8 cellular contexts compared by ENCODE assay signal in genomic region chr9:99000480-99001395, GRCh38. TPM values are rescaled to one million over a fixed set of nuclear protein-coding genes. Genes with fewer than 3 reads are reported as not detected.
A peak's percentile ranks its signal among the peaks of the same experiment; 100 is the strongest.
DNase-seq lines count a peak whose midpoint lies in the region; ATAC-seq and TF ChIP-seq lines count a peak whose summit lies in the region.

No MANE protein-coding gene starts in this region.

- no peaks in the 10 kb centered on the region for H3K27me3 ChIP-seq in thoracic aorta (replicated peaks; ENCODE audit: insufficient read depth)

- TF ChIP-seq CTCF in HFFc6 (IDR thresholded peaks at IDR 0.05): peak; percentile 91
- peak; percentile 57 for TF ChIP-seq CTCF in thoracic aorta (IDR thresholded peaks at IDR 0.05)

- H3K36me3 Mint-ChIP-seq in HFFc6 (ENCODE audit: low read depth): peaks cover 4% of the 10 kb centered on the region; the same call in 1 of the 2 replicates
- no peaks in the 10 kb centered on the region for H3K36me3 Mint-ChIP-seq in activated CD4-positive, alpha-beta T cell treated with anti-CD3 and anti-CD28 coated beads, Interleukin-2, amount 10 ng/mL, durations not matched to agents 7 days and 5 days (ENCODE audit: low read depth)

- POLR2A ChIA-PET in activated CD4-positive, alpha-beta T cell treated with anti-CD3 and anti-CD28 coated beads, Interleukin-2, amount 10 ng/mL, durations not matched to agents 7 days and 5 days (lab: Charles Lee): no interaction called here

- H3K4me1 Mint-ChIP-seq in HFFc6 (ENCODE audit: low read depth): peaks cover 13% of the 10 kb centered on the region
- H3K4me1 Mint-ChIP-seq in activated CD4-positive, alpha-beta T cell treated with anti-CD3 and anti-CD28 coated beads, Interleukin-2, amount 10 ng/mL, durations not matched to agents 7 days and 5 days: peaks cover 26% of the 10 kb centered on the region

- no peaks in the 10 kb centered on the region for H3K9me3 Mint-ChIP-seq in HFFc6
- H3K9me3 Mint-ChIP-seq in activated CD4-positive, alpha-beta T cell treated with anti-CD3 and anti-CD28 coated beads, Interleukin-2, amount 10 ng/mL, durations not matched to agents 7 days and 5 days: no peaks in the 10 kb centered on the region

- H3K4me3 ChIP-seq in thoracic aorta: no peak overlapping the region

- peaks cover 13 to 31% of the 10 kb centered on the region in 2 donors for H3K4me1 ChIP-seq in thoracic aorta (ENCODE audit: control insufficient read depth in 1 of 2, low read depth in 2 of 2)

- DNase-seq in DMS114 treated with DMSO at 0.1 percent for 48 hours (lab: John Stamatoyannopoulos, UW; ENCODE audit: unreplicated experiment): peak; percentile 29
- DNase-seq in HFFc6: peak; percentile 65
- DNase-seq in NCI-H446 treated with DMSO at 0.1 percent for 48 hours (lab: John Stamatoyannopoulos, UW): peak; percentile 13
- DNase-seq in activated CD4-positive, alpha-beta T cell treated with anti-CD3 and anti-CD28 coated beads, Interleukin-2, amount 10 ng/mL, durations not matched to agents 7 days and 5 days: peak; percentile 74
- DNase-seq in effector CD8-positive, alpha-beta T cell (lab: John Stamatoyannopoulos, UW): peak; percentile 37
- DNase-seq in mucosa of gallbladder (ENCODE audit: low spot score): peak; percentile 64
- DNase-seq in thoracic aorta (ENCODE audit: low spot score): no peak
- no peak for DNase-seq in HuH-7.5 (ENCODE audit: low spot score)

- H3K4me3 Mint-ChIP-seq in HFFc6: no peak overlapping the region
- H3K4me3 Mint-ChIP-seq in activated CD4-positive, alpha-beta T cell treated with anti-CD3 and anti-CD28 coated beads, Interleukin-2, amount 10 ng/mL, durations not matched to agents 7 days and 5 days: no peak overlapping the region

- H3K27me3 Mint-ChIP-seq in HFFc6 (ENCODE audit: insufficient read depth): peaks cover 9% of the 10 kb centered on the region
- H3K27me3 Mint-ChIP-seq in activated CD4-positive, alpha-beta T cell treated with anti-CD3 and anti-CD28 coated beads, Interleukin-2, amount 10 ng/mL, durations not matched to agents 7 days and 5 days: peaks cover 11% of the 10 kb centered on the region

- H3K27ac Mint-ChIP-seq in HFFc6: no peak overlapping the region
- H3K27ac Mint-ChIP-seq in activated CD4-positive, alpha-beta T cell treated with anti-CD3 and anti-CD28 coated beads, Interleukin-2, amount 10 ng/mL, durations not matched to agents 7 days and 5 days: peak overlapping the region; percentile 68

- CTCF ChIA-PET in activated CD4-positive, alpha-beta T cell treated with anti-CD3 and anti-CD28 coated beads, Interleukin-2, amount 10 ng/mL, durations not matched to agents 7 days and 5 days (lab: Charles Lee): interaction anchor here (1.0 to 1.9 kb wide), 5 partner anchors 8 to 143 kb away, joined by 3 to 6 read pairs (median 4); no protein-coding TSS in a partner anchor

- no peak for ATAC-seq in thoracic aorta (ENCODE audit: insufficient number of reproducible peaks, low FRiP score, low read depth)

- no peaks in the 10 kb centered on the region for H3K9me3 ChIP-seq in thoracic aorta

- H3K27ac ChIP-seq in thoracic aorta: no peak overlapping the region

- H3K36me3 ChIP-seq in thoracic aorta: peaks cover 10% of the 10 kb centered on the region

RNA-seq across cellular contexts. Expression of gene COL15A1, which starts 57.0 kb away (rescaled TPM):
- total RNA-seq in HFFc6 (2021; fragmentation: NEBNext Ultra II Directional; extraction: Animal tissue kit (Norgen Biotek cat#: 25700)): under 1 TPM; 0.20 to 0.50 (median 0.32) TPM
- total RNA-seq in activated CD4-positive, alpha-beta T cell treated with anti-CD3 and anti-CD28 coated beads, Interleukin-2, amount 10 ng/mL, durations not matched to agents 7 days and 5 days: under 1 TPM; 0.07 to 0.12 TPM
- total RNA-seq in mucosa of gallbladder (46.2 TPM), thoracic aorta (10 to 100 TPM; 23.3 to 70.4 TPM)

Comparison
In these comparisons a context has a peak if more than half of its experiments do, and no peak if none do; other contexts are left out.
1. DNase-seq: peak in DMS114 treated with DMSO at 0.1 percent for 48 hours (single experiment), HFFc6 (single experiment), NCI-H446 treated with DMSO at 0.1 percent for 48 hours (single experiment), activated CD4-positive, alpha-beta T cell treated with anti-CD3 and anti-CD28 coated beads, Interleukin-2, amount 10 ng/mL, durations not matched to agents 7 days and 5 days (single experiment), effector CD8-positive, alpha-beta T cell (single experiment) and mucosa of gallbladder (single experiment); none in thoracic aorta (single experiment) and HuH-7.5 (single experiment).
2. RNA of gene COL15A1, which starts 57.0 kb away (total RNA-seq): 23.3 to 70.4 TPM in thoracic aorta and 46.2 TPM in mucosa of gallbladder (single experiment); 0.20 to 0.50 TPM in HFFc6 and 0.07 to 0.12 TPM in activated CD4-positive, alpha-beta T cell treated with anti-CD3 and anti-CD28 coated beads, Interleukin-2, amount 10 ng/mL, durations not matched to agents 7 days and 5 days; every median in the first group is over 10 times any median in the second.